In the genomic region with DNA sequence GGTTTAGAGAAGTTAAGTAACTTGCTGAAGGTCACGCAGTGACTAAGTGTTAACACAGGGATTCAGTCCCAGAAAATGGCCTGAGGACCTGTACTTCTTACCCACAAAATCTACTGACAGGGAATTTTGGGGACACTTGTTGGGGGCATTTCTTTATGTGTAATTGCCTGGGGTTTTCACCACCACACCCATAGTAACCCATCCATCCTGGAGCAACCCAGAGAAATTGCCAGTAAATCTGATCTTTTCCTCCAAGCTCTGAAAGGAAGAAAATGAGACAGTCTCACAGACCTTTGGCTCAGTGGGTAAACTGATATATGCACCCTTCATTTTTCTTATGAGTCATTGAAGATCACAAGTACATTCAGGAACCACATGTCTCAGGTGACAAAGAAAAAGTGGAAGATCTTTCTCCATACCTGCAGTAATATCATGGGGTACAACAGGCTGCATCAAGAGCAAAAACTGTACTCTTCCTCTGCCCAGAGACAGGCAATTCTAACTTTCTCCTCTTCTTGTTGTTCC, we compare ENCODE assay signal across 26 cellular contexts.
"Had no signal": no experiment of that assay in that cellular context is flagged by ENCODE, and none has a peak within 500 bp of the region (broad histone marks: within the 10 kb centered on the region; RNA-seq: fewer than 3 reads in every experiment).

No MANE protein-coding gene starts in this region.

- H3K4me3 ChIP-seq: hepatocyte, lower lobe of right lung, ovary, right atrium auricular region, right lobe of liver, smooth muscle cell, tibial nerve, uterus had no signal

- DNase-seq: islet precursor cell; kidney glomerular epithelial cell; left cardiac atrium; lower lobe of right lung; mesendoderm; naive thymus-derived CD4-positive, alpha-beta T cell; ovary; right lobe of liver; stimulated activated CD4-positive, alpha-beta T cell treated with anti-CD3 and anti-CD28 coated beads, Interleukin-1b, Interleukin-23, amount 100 ng/mL, for 48 hours; stimulated activated CD4-positive, alpha-beta T cell treated with anti-CD3 and anti-CD28 coated beads, Interleukin-2, amount 100 ng/mL, for 48 hours; stimulated activated CD4-positive, alpha-beta T cell treated with anti-CD3 and anti-CD28 coated beads, Interleukin-4, amount 100 ng/mL, for 4 hours; stimulated activated CD8-positive, alpha-beta memory T cell treated with anti-CD3 and anti-CD28 coated beads, Interleukin-4, amount 100 ng/mL, for 48 hours; stimulated activated naive CD4-positive, alpha-beta T cell treated with Interleukin-2 at 50 U/mL for 16 hours; stimulated activated naive CD8-positive, alpha-beta T cell treated with anti-CD3 and anti-CD28 coated beads, Interleukin-15, amount 100 ng/mL, for 72 hours; substantia nigra; uterus had no signal

- ATAC-seq: left cardiac atrium; left lobe of liver; lower lobe of right lung; naive thymus-derived CD4-positive, alpha-beta T cell; natural killer cell treated with Interleukin-12 subunit alpha and Interleukin-12 subunit beta and Interleukin-15 and Interleukin-18, amount 100 ng/mL, for 72 hours; right lobe of liver; stimulated activated memory B cell treated with anti-CD40 and anti-IgM and Interleukin-4, amounts not matched to agents 10 μg/mL and 1 μg/mL and 100 μg/mL, for 72 hours; stimulated activated naive CD8-positive, alpha-beta T cell treated with anti-CD3 and anti-CD28 coated beads, Interleukin-15, amount 100 ng/mL, for 72 hours had no signal

- H3K36me3 Mint-ChIP-seq: mesothelial cell of epicardium; naive thymus-derived CD4-positive, alpha-beta T cell; stimulated activated memory B cell treated with anti-CD40 and anti-IgM and Interleukin-4, amounts not matched to agents 10 μg/mL and 1 μg/mL and 100 μg/mL, for 72 hours; type B pancreatic cell had no signal

- H3K36me3 ChIP-seq: lower lobe of right lung, ovary, right atrium auricular region, right lobe of liver, tibial nerve, uterus had no signal

- H3K4me1 ChIP-seq: lower lobe of right lung, uterus had no signal

- H3K27ac ChIP-seq: hepatocyte, lower lobe of right lung, ovary, right atrium auricular region, right lobe of liver, tibial nerve, uterus had no signal

- H3K9me3 ChIP-seq: lower lobe of right lung, ovary, right atrium auricular region, right lobe of liver, tibial nerve, uterus had no signal

- H3K27me3 ChIP-seq: ovary, right atrium auricular region had no signal

- H3K27ac Mint-ChIP-seq: mesothelial cell of epicardium; naive thymus-derived CD4-positive, alpha-beta T cell; natural killer cell treated with Interleukin-12 subunit alpha and Interleukin-12 subunit beta and Interleukin-15 and Interleukin-18, amount 100 ng/mL, for 72 hours; progenitor cell of endocrine pancreas; stimulated activated memory B cell treated with anti-CD40 and anti-IgM and Interleukin-4, amounts not matched to agents 10 μg/mL and 1 μg/mL and 100 μg/mL, for 72 hours; stimulated activated naive CD8-positive, alpha-beta T cell treated with anti-CD3 and anti-CD28 coated beads, Interleukin-15, amount 100 ng/mL, for 72 hours; type B pancreatic cell had no signal

- H3K9me3 Mint-ChIP-seq: mesothelial cell of epicardium; naive thymus-derived CD4-positive, alpha-beta T cell; natural killer cell treated with Interleukin-12 subunit alpha and Interleukin-12 subunit beta and Interleukin-15 and Interleukin-18, amount 100 ng/mL, for 72 hours; stimulated activated naive CD8-positive, alpha-beta T cell treated with anti-CD3 and anti-CD28 coated beads, Interleukin-15, amount 100 ng/mL, for 72 hours had no signal

- H3K4me3 Mint-ChIP-seq: mesothelial cell of epicardium; naive thymus-derived CD4-positive, alpha-beta T cell; natural killer cell treated with Interleukin-12 subunit alpha and Interleukin-12 subunit beta and Interleukin-15 and Interleukin-18, amount 100 ng/mL, for 72 hours; stimulated activated memory B cell treated with anti-CD40 and anti-IgM and Interleukin-4, amounts not matched to agents 10 μg/mL and 1 μg/mL and 100 μg/mL, for 72 hours; stimulated activated naive CD8-positive, alpha-beta T cell treated with anti-CD3 and anti-CD28 coated beads, Interleukin-15, amount 100 ng/mL, for 72 hours; type B pancreatic cell had no signal
